8 cellular contexts compared by ENCODE assay signal in genomic region chr2:180006781-180007579, GRCh38. TPM values are rescaled to one million over a fixed set of nuclear protein-coding genes. Genes with fewer than 3 reads are reported as not detected.
DNase-seq lines count a peak whose midpoint lies in the region; ATAC-seq, FAIRE-seq and TF ChIP-seq lines count a peak whose summit lies in the region.

TSS of gene CWC22 (minus strand) at chr2:180007297. CDS start at chr2:179993341, 13,956 bp downstream.

- no peak for TF ChIP-seq CTCF in Calu3 (IDR thresholded peaks at IDR 0.05; ENCODE audit: unreplicated experiment)
- TF ChIP-seq CTCF in OCI-LY1 (IDR thresholded peaks at IDR 0.05; ENCODE audit: low read length) = no peak

- peaks cover 23% of the 10 kb centered on the region for H3K36me3 Mint-ChIP-seq in Calu3 (ENCODE audit: insufficient read depth, unreplicated experiment)

- peak within 1 kb of the TSS; percentile 82 for H3K4me3 Mint-ChIP-seq in Calu3 (ENCODE audit: low read depth, unreplicated experiment)

- no peaks in the 10 kb centered on the region for H4K20me1 ChIP-seq in OCI-LY1 (ENCODE audit: insufficient read depth, low read length)

- intact Hi-C loops in Calu3 (cut with micrococcal nuclease; ENCODE audit: unreplicated experiment) = no loop called here

- H3K79me2 ChIP-seq in OCI-LY1 (ENCODE audit: insufficient read depth, low read length) = peaks cover 41% of the 10 kb centered on the region

- peak; percentile 87 for FAIRE-seq in endometrium (lab: Jason Lieb, UNC)

- H3K27me3 ChIP-seq in HUES64 (ENCODE audit: insufficient read depth, low read length) (no peaks in the 10 kb centered on the region), OCI-LY1 (ENCODE audit: insufficient read depth, low read length) (no peaks in the 10 kb centered on the region)

- H3K4me3 ChIP-seq in HUES64 (ENCODE audit: low read length) (peak within 1 kb of the TSS; percentile 87), OCI-LY1 (ENCODE audit: low read depth, low read length, poor library complexity, severe bottlenecking) (peak within 1 kb of the TSS; percentile 74), mesodermal cell (ENCODE audit: extremely low read depth, insufficient read depth, low read length, poor library complexity, severe bottlenecking) (peak within 1 kb of the TSS; percentile 94)

- H3K9ac ChIP-seq in HUES64 (ENCODE audit: low read depth, low read length) = peak within 1 kb of the TSS; percentile 93
- peak within 1 kb of the TSS; percentile 75 for H3K9ac ChIP-seq in OCI-LY1 (ENCODE audit: low read length)

- H3K27ac Mint-ChIP-seq in Calu3 (ENCODE audit: unreplicated experiment) = peak within 1 kb of the TSS; percentile 99

- H3K36me3 ChIP-seq in HUES64 (ENCODE audit: insufficient read depth, low read length) (no peaks in the 10 kb centered on the region), OCI-LY1 (ENCODE audit: insufficient read depth, low read length) (peaks cover 6% of the 10 kb centered on the region; the same call in 1 of the 2 replicates), mesodermal cell (ENCODE audit: control insufficient read depth, insufficient read depth, low read length) (peaks cover 5% of the 10 kb centered on the region)

- under 1% methylated on average over 45 of the region's 46 CpGs for WGBS in HUES64
- WGBS in mesodermal cell (ENCODE audit: insufficient coverage in 2 of 2), 2 experiments = 0 to 1% methylated on average over 12 to 27 of the region's 46 CpGs

- CTCF ChIA-PET in Calu3 (lab: Charles Lee) = interaction anchor here (0.6 kb wide), 1 partner anchor 1898 kb away, joined by 5 read pairs; no protein-coding TSS in a partner anchor

- H3K9me3 Mint-ChIP-seq in Calu3 (ENCODE audit: low read depth, unreplicated experiment) = no peaks in the 10 kb centered on the region

- H3K27ac ChIP-seq in HUES64 (ENCODE audit: low read depth, low read length) (peak within 1 kb of the TSS; percentile 74), OCI-LY1 (ENCODE audit: low read depth, low read length, poor library complexity, severe bottlenecking) (peak within 1 kb of the TSS; percentile 71), mesodermal cell (ENCODE audit: low read depth, low read length, severe bottlenecking) (peak within 1 kb of the TSS; percentile 94)

- peak within 1 kb of the TSS; percentile 99 for H2AFZ ChIP-seq in OCI-LY1 (ENCODE audit: low read length)

- peak; percentile 76 for DNase-seq in Calu3
- DNase-seq in activated CD8-positive, alpha-beta memory T cell treated with anti-CD3 and anti-CD28 coated beads, Interleukin-2, amount 50 U/mL, for 4 hours = peak; percentile 83
- peak; percentile 59 to 74 for DNase-seq in stimulated activated CD8-positive, alpha-beta memory T cell treated with anti-CD3 and anti-CD28 coated beads, Interleukin-15, amount 100 ng/mL, for 4 hours (ENCODE audit: low read depth in 2 of 2)

- H3K27me3 Mint-ChIP-seq in Calu3 (ENCODE audit: unreplicated experiment) = no peaks in the 10 kb centered on the region

- H3K4me1 ChIP-seq in HUES64 (ENCODE audit: insufficient read depth, low read length) (peaks cover 10% of the 10 kb centered on the region), OCI-LY1 (ENCODE audit: insufficient read depth, low read length, severe bottlenecking) (peaks cover 36% of the 10 kb centered on the region), mesodermal cell (ENCODE audit: control insufficient read depth, insufficient read depth, low read length, poor library complexity, severe bottlenecking) (peaks cover 5% of the 10 kb centered on the region)

- no peaks in the 10 kb centered on the region for H3F3A ChIP-seq in OCI-LY1 (ENCODE audit: insufficient read depth, low read length)

- no peaks in the 10 kb centered on the region for H3K9me3 ChIP-seq in HUES64 (ENCODE audit: insufficient read depth, low read depth, low read length)
- no peaks in the 10 kb centered on the region for H3K9me3 ChIP-seq in OCI-LY1 (ENCODE audit: low read length)
- H3K9me3 ChIP-seq in mesodermal cell (ENCODE audit: control insufficient read depth, low read length) = no peaks in the 10 kb centered on the region

- H3K9me2 ChIP-seq in OCI-LY1 (ENCODE audit: low read depth, low read length) = no peaks in the 10 kb centered on the region

- peak; percentile 98 for ATAC-seq in GM21447 (IDR thresholded peaks at IDR 0.05; ENCODE audit: unreplicated experiment)

- no TSS peak for BruUV-seq in Calu3 (replicated peaks; lab: Mats Ljungman, UMichigan)

- peak within 1 kb of the TSS; percentile 98 for H3K4me2 ChIP-seq in OCI-LY1 (ENCODE audit: low read length)

- peaks cover 37% of the 10 kb centered on the region for H3K4me1 Mint-ChIP-seq in Calu3 (ENCODE audit: low read depth, unreplicated experiment)

RNA-seq across cellular contexts. Expression of gene CWC22, which starts in this region (rescaled TPM):
- 19.1 and 20.5 TPM in 2 replicates for total RNA-seq in Calu3 (2022)
- polyA plus RNA-seq in HUES64 (2013, experiment 1 of 2) = 30.6 TPM
- polyA plus RNA-seq in HUES64 (2013, experiment 2 of 2) = 28.3 TPM
- 19.4 TPM for polyA plus RNA-seq in mesodermal cell (2013, experiment 1 of 2)
- 24.0 TPM for polyA plus RNA-seq in mesodermal cell (2013, experiment 2 of 2)

Comparison
In these comparisons a context has a peak if more than half of its experiments do, and no peak if none do; other contexts are left out.
1. Peak in every context shown above with its lines: DNase-seq, ATAC-seq, H3K4me3 ChIP-seq and H3K27ac ChIP-seq.